In the genomic region with DNA sequence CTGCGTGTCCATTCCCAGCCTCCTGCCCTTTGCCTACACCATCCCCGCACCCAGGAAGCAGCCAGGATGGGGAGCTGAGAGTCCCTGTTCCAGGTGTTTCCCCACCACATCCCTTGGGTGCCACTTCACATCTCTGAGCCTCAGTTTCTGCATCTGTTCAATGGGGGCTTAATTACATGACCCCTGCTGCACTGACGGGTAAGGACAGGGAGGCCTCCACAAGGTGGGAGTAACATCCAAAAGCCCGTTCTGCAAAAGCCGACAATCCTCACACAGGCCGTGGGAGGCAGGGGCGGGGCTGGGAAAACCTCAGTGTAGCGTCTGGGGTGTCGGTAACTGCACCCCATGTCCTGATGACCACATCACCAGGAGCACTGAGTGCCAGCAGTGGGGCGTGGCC, we compare ENCODE assay signal across 8 cellular contexts.
"Had no signal": no experiment of that assay in that cellular context is flagged by ENCODE, and none has a peak within 500 bp of the region (broad histone marks: within the 10 kb centered on the region; RNA-seq: fewer than 3 reads in every experiment).

No MANE protein-coding gene starts in this region.

- FAIRE-seq: G401.6, GM12878, GM12891, GM12892, GM18507, GM19239 had no signal

- H3K4me3 ChIP-seq: GM12878 had no signal

- DNase-seq: GDM1, GF-D8 had no signal

- ATAC-seq: GM12878 had no signal
